In genomic region chr18:67514901-67515540, GRCh38 we compare ENCODE assay signal across 8 cellular contexts. TPM values are rescaled to one million over a fixed set of nuclear protein-coding genes. Genes with fewer than 3 reads are reported as not detected.
A peak's percentile ranks its signal among the peaks of the same experiment; 100 is the strongest.
DNase-seq lines count a peak whose midpoint lies in the region; ATAC-seq, FAIRE-seq and TF ChIP-seq lines count a peak whose summit lies in the region.

No MANE protein-coding gene starts in this region.

- no peak overlapping the region for H3K9ac ChIP-seq in endothelial cell of umbilical vein (replicated peaks; ENCODE audit: extremely low read depth, insufficient read depth, low read length)
- no peak overlapping the region for H3K9ac ChIP-seq in neuronal stem cell (ENCODE audit: low read depth, low read length, poor library complexity)

- no peak overlapping the region for H2BK5ac ChIP-seq in neuronal stem cell (ENCODE audit: low read length)

- no peak overlapping the region for H2AK5ac ChIP-seq in neuronal stem cell (ENCODE audit: low read depth, low read length)

- no peak overlapping the region for H2BK120ac ChIP-seq in neuronal stem cell (ENCODE audit: low read depth, low read length)

- H3K14ac ChIP-seq in neuronal stem cell (ENCODE audit: low read length), result no peak overlapping the region

- H3K79me2 ChIP-seq in PC-9 (ENCODE audit: low read depth) (no peaks in the 10 kb centered on the region), endothelial cell of umbilical vein (ENCODE audit: control insufficient read depth, insufficient read depth, low read length) (no peaks in the 10 kb centered on the region)

- H4K20me1 ChIP-seq in PC-9 (ENCODE audit: insufficient read depth) (no peaks in the 10 kb centered on the region), endothelial cell of umbilical vein (replicated peaks; ENCODE audit: control insufficient read depth, extremely low read depth, insufficient read depth, low read length) (no peaks in the 10 kb centered on the region)

- H3K4me1 ChIP-seq in PC-9 (replicated peaks; ENCODE audit: insufficient read depth) (0 out of 2 replicates have a peak, but pooled peaks cover 8% of the 10 kb centered on the region), endothelial cell of umbilical vein (ENCODE audit: control insufficient read depth, extremely low read depth, insufficient read depth, low read length) (peaks cover 8% of the 10 kb centered on the region), neuronal stem cell (ENCODE audit: control insufficient read depth in 2 of 2, insufficient read depth in 1 of 2, low read depth in 1 of 2, low read length in 2 of 2) (peaks cover 1 to 5% of the 10 kb centered on the region in 2 donors)

- no peak overlapping the region for H2BK12ac ChIP-seq in neuronal stem cell (ENCODE audit: low read length)

- H2AFZ ChIP-seq in PC-9 (peak overlapping the region; percentile 98), endothelial cell of umbilical vein (ENCODE audit: low read depth, low read length) (no peak overlapping the region), neuronal stem cell (ENCODE audit: low read length) (peak overlapping the region; percentile 98)

- H3K27ac ChIP-seq in PC-9, result no peak overlapping the region
- no peak overlapping the region for H3K27ac ChIP-seq in endothelial cell of umbilical vein (ENCODE audit: insufficient read depth, low read depth, low read length)
- no peak overlapping the region for H3K27ac ChIP-seq in neuronal stem cell (replicated peaks; ENCODE audit: low read length)

- ATAC-seq in GM21529 (IDR thresholded peaks at IDR 0.05; ENCODE audit: unreplicated experiment) (no peak), GM21515 (IDR thresholded peaks at IDR 0.05; ENCODE audit: unreplicated experiment) (no peak)

- H3K9me1 ChIP-seq in endothelial cell of umbilical vein (replicated peaks; ENCODE audit: control insufficient read depth, extremely low read depth, insufficient read depth, low read length), result peaks cover 2% of the 10 kb centered on the region

- H3K27me3 ChIP-seq in PC-9 (ENCODE audit: insufficient read depth, low read depth), result no peaks in the 10 kb centered on the region
- no peaks in the 10 kb centered on the region for H3K27me3 ChIP-seq in endothelial cell of umbilical vein (ENCODE audit: control insufficient read depth in 2 of 2, insufficient read depth in 2 of 2, low read length in 2 of 2)
- H3K27me3 ChIP-seq in neuronal stem cell (ENCODE audit: control insufficient read depth in 3 of 3, insufficient read depth in 3 of 3, low read depth in 1 of 3, low read length in 3 of 3), result no peaks in the 10 kb centered on the region

- no peaks in the 10 kb centered on the region for H3K79me1 ChIP-seq in neuronal stem cell (ENCODE audit: low read depth, low read length)

- BruUV-seq in PC-9 (replicated peaks; lab: Mats Ljungman, UMichigan) (TSS peak; percentile 33), endothelial cell of umbilical vein (replicated peaks; lab: Mats Ljungman, UMichigan) (TSS peak; percentile 23)

- no peak overlapping the region for H3K23ac ChIP-seq in neuronal stem cell (ENCODE audit: low read depth, low read length, poor library complexity)

- no peak overlapping the region for H3K4ac ChIP-seq in neuronal stem cell (ENCODE audit: low read length)

- H3F3A ChIP-seq in PC-9 (ENCODE audit: insufficient read depth, low read depth), result no peaks in the 10 kb centered on the region

- no peaks in the 10 kb centered on the region; the same call in 1 of the 2 replicates for H3K9me2 ChIP-seq in PC-9 (ENCODE audit: insufficient read depth)

- peak overlapping the region; percentile 92; the same call in 1 of the 2 replicates for H3K4me3 ChIP-seq in PC-9
- H3K4me3 ChIP-seq in endothelial cell of umbilical vein (replicated peaks in 1 of 3; ENCODE audit: insufficient read depth in 1 of 3, low read depth in 1 of 3, low read length in 3 of 3), result peak overlapping the region in 1 of 3 experiments; percentile 82
- peak overlapping the region in 1 of 2 donors; percentile 81 for H3K4me3 ChIP-seq in neuronal stem cell (ENCODE audit: low read length in 2 of 2)

- H4K91ac ChIP-seq in neuronal stem cell (ENCODE audit: low read depth, low read length, poor library complexity), result no peak overlapping the region

- no peak for TF ChIP-seq CTCF in PC-9 (conservative IDR thresholded peaks at IDR 0.05)
- no peak for TF ChIP-seq CTCF in endothelial cell of umbilical vein (IDR thresholded peaks at IDR 0.05; ENCODE audit: extremely low read depth in 1 of 2, insufficient read depth in 1 of 2, low read depth in 1 of 2, low read length in 2 of 2)

- no peaks in the 10 kb centered on the region for H3K36me3 ChIP-seq in PC-9 (ENCODE audit: low read depth)
- H3K36me3 ChIP-seq in endothelial cell of umbilical vein (ENCODE audit: control insufficient read depth in 2 of 2, extremely low read depth in 1 of 2, insufficient read depth in 2 of 2, low read length in 2 of 2), result no peaks in the 10 kb centered on the region
- H3K36me3 ChIP-seq in neuronal stem cell (replicated peaks in 1 of 2; ENCODE audit: control insufficient read depth in 2 of 2, insufficient read depth in 2 of 2, low read length in 2 of 2), result peaks cover 6 to 40% of the 10 kb centered on the region in 2 donors

- peak overlapping the region; percentile 78 for H3K4me2 ChIP-seq in PC-9
- H3K4me2 ChIP-seq in endothelial cell of umbilical vein (ENCODE audit: insufficient read depth, low read length), result peak overlapping the region; percentile 89
- H3K4me2 ChIP-seq in neuronal stem cell (ENCODE audit: insufficient read depth, low read length, poor library complexity, severe bottlenecking), result no peak overlapping the region

- no peak overlapping the region for H3K18ac ChIP-seq in neuronal stem cell (ENCODE audit: low read length)

- POLR2A ChIA-PET in PC-9 (lab: Charles Lee; ENCODE audit: unreplicated experiment) (no interaction called here), endothelial cell of umbilical vein (lab: Charles Lee) (no interaction called here)

- H4K8ac ChIP-seq in neuronal stem cell (ENCODE audit: low read depth, low read length), result no peak overlapping the region

- WGBS in neuronal stem cell (ENCODE audit: extremely low coverage in 2 of 2, insufficient read length in 2 of 2, insufficient replicate concordance in 1 of 2), 2 donors, result no CpG with 5 or more reads among the region's 6 CpGs

- H3K9me3 ChIP-seq in PC-9 (ENCODE audit: insufficient read depth, low read depth) (no peaks in the 10 kb centered on the region), endothelial cell of umbilical vein (replicated peaks; ENCODE audit: control insufficient read depth, insufficient read depth, low read length) (no peaks in the 10 kb centered on the region), neuronal stem cell (replicated peaks in 1 of 2; ENCODE audit: control insufficient read depth in 2 of 2, insufficient read depth in 1 of 2, low read depth in 1 of 2, low read length in 2 of 2) (peaks cover 0 to 18% of the 10 kb centered on the region in 2 donors)

- CTCF ChIA-PET in PC-9 (lab: Charles Lee), result no interaction called here
- CTCF ChIA-PET in endothelial cell of umbilical vein (lab: Charles Lee), result interaction anchor here (0.7 to 4.4 kb wide), 16 partner anchors 8 to 1162 kb away, joined by 3 to 66 read pairs (median 4); no protein-coding TSS in a partner anchor

- no peak for TF ChIP-seq POLR2A in endothelial cell of umbilical vein (IDR thresholded peaks at IDR 0.05; ENCODE audit: low read depth, low read length)

- intact Hi-C loops in PC-9 (cut with micrococcal nuclease; ENCODE audit: unreplicated experiment) (loop anchor here (1.0 to 10.0 kb wide), 6 partner anchors 200 to 1220 kb away; no protein-coding TSS in a partner anchor), endothelial cell of umbilical vein (cut with micrococcal nuclease) (loop anchor here (5.0 to 10.0 kb wide), 4 partner anchors 82 to 330 kb away; no protein-coding TSS in a partner anchor)

- DNase-seq in EH (ENCODE audit: low read depth), result peak; percentile 41
- no peak for DNase-seq in PC-9
- peak; percentile 7 for DNase-seq in endothelial cell of umbilical vein (ENCODE audit: low read depth, low spot score)
- no peak for DNase-seq in neuronal stem cell (ENCODE audit: low spot score)
- DNase-seq in NCI-H1436 (lab: John Stamatoyannopoulos, UW), result no peak
- no peak for DNase-seq in stimulated activated CD4-positive, alpha-beta T cell treated with anti-CD3 and anti-CD28 coated beads, Interleukin-4, amount 100 ng/mL, for 1 hour

- no peak for FAIRE-seq in endothelial cell of umbilical vein (lab: Jason Lieb, UNC)

- H2BK15ac ChIP-seq in neuronal stem cell (ENCODE audit: low read length), result no peak overlapping the region

- dilution Hi-C loops in endothelial cell of umbilical vein (cut with MboI; ENCODE audit: extremely low pct_ligation_motif_present, low sequenced_read_pairs), result no loop called here

TF ChIP-seq in endothelial cell of umbilical vein, 7 proteins besides CTCF, POLR2A, EP300 and RAD21:
- no peak for TF ChIP-seq JUN (IDR thresholded peaks at IDR 0.05; ENCODE audit: borderline replicate concordance, insufficient read depth, insufficient read length, low read depth)
- TF ChIP-seq MYC (IDR thresholded peaks at IDR 0.05; ENCODE audit: low read depth, low read length), result no peak
- TF ChIP-seq POLR2AphosphoS5 (IDR thresholded peaks at IDR 0.05; ENCODE audit: insufficient read depth, low read depth, low read length), result no peak
- no peak for TF ChIP-seq FOS (IDR thresholded peaks at IDR 0.05; ENCODE audit: borderline replicate concordance, insufficient read depth, low read length)
- TF ChIP-seq, protein P1, sequence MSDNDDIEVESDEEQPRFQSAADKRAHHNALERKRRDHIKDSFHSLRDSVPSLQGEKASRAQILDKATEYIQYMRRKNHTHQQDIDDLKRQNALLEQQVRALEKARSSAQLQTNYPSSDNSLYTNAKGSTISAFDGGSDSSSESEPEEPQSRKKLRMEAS (IDR thresholded peaks at IDR 0.05; ENCODE audit: insufficient read depth, insufficient read length), result no peak
- TF ChIP-seq GATA2 (IDR thresholded peaks at IDR 0.05; ENCODE audit: insufficient read depth, insufficient read length, low read depth, low read length), result no peak
- TF ChIP-seq EZH2 (IDR thresholded peaks at IDR 0.05; ENCODE audit: borderline replicate concordance, low read depth, low read length, severe bottlenecking), result no peak

RNA-seq across cellular contexts. Expression of gene DSEL, which starts 1.5 kb away (rescaled TPM):
- total RNA-seq in PC-9 (2021), result 2.1 and 2.5 TPM in 2 replicates
- 4.5 TPM in 2 replicates for total RNA-seq in endothelial cell of umbilical vein
- 2.0 TPM in 2 replicates for polyA plus RNA-seq in endothelial cell of umbilical vein
- polyA plus RNA-seq in endothelial cell of umbilical vein (2011; cell fraction: cytosol; rRNA removed), result 1.9 and 2.0 TPM in 2 replicates
- polyA plus RNA-seq in endothelial cell of umbilical vein (2011; cell fraction: nucleus; rRNA removed), result 2.7 and 3.7 TPM in 2 replicates
- polyA plus RNA-seq in endothelial cell of umbilical vein (2012), result 7.9 TPM in 2 replicates
- 8.9 and 10.0 TPM in 2 replicates for polyA minus RNA-seq in endothelial cell of umbilical vein
- polyA minus RNA-seq in endothelial cell of umbilical vein (2011; cell fraction: cytosol; rRNA and poly(A)+ RNA removed), result 19.6 TPM
- polyA minus RNA-seq in endothelial cell of umbilical vein (2011; cell fraction: nucleus; rRNA and poly(A)+ RNA removed), result 13.2 and 19.0 TPM in 2 replicates
- 1.7 TPM for polyA plus RNA-seq in neuronal stem cell (2013, experiment 1 of 2)
- polyA plus RNA-seq in neuronal stem cell (2013, experiment 2 of 2), result 1.7 TPM

Comparison
In these comparisons a context has a peak if more than half of its experiments do, and no peak if none do; other contexts are left out.
1. DNase-seq: peak in EH (single experiment) and endothelial cell of umbilical vein (single experiment); none in PC-9 (0 of 2), neuronal stem cell (single experiment), NCI-H1436 (single experiment) and stimulated activated CD4-positive, alpha-beta T cell treated with anti-CD3 and anti-CD28 coated beads, Interleukin-4, amount 100 ng/mL, for 1 hour (single experiment).